Comparison of ENCODE assay signal across 22 cellular contexts in genomic region chr7:141544831-141545230, GRCh38.
"Had no signal": no experiment of that assay in that cellular context is flagged by ENCODE, and none has a peak within 500 bp of the region (broad histone marks: within the 10 kb centered on the region; RNA-seq: fewer than 3 reads in every experiment).

No MANE protein-coding gene starts in this region.

- H3K4me3 ChIP-seq: cardiac muscle cell, PC-9 had no signal

- H3K27ac Mint-ChIP-seq: activated B cell treated with CpG ODN at 0.5 μM for 24 hours; activated CD4-positive, alpha-beta memory T cell treated with anti-CD3 and anti-CD28 coated beads for 36 hours; activated CD4-positive, alpha-beta T cell treated with anti-CD3 and anti-CD28 coated beads, Interleukin-2, amount 10 ng/mL, durations not matched to agents 7 days and 5 days; activated naive CD4-positive, alpha-beta T cell treated with anti-CD3 and anti-CD28 coated beads, Interleukin-2, amount 50 U/mL, for 72 hours; T-helper 17 cell had no signal

- H3K27me3 ChIP-seq: brain microvascular endothelial cell, cardiac muscle cell had no signal

- DNase-seq: activated B cell treated with CpG ODN at 0.5 μM for 24 hours; activated CD4-positive, alpha-beta memory T cell treated with anti-CD3 and anti-CD28 coated beads for 36 hours; activated CD4-positive, alpha-beta T cell treated with anti-CD3 and anti-CD28 coated beads for 1 hour; activated CD4-positive, alpha-beta T cell treated with anti-CD3 and anti-CD28 coated beads, Interleukin-2, amount 10 ng/mL, durations not matched to agents 7 days and 5 days; activated CD8-positive, alpha-beta memory T cell treated with anti-CD3 and anti-CD28 coated beads for 24 hours; activated effector memory CD4-positive, alpha-beta T cell treated with anti-CD3 and anti-CD28 coated beads, Interleukin-2, amount 50 U/mL, for 16 hours; activated naive CD4-positive, alpha-beta T cell treated with Interleukin-2 at 50 U/mL for 16 hours; activated T-cell treated with anti-CD3 and anti-CD28 coated beads, Interleukin-2, amount 50 U/mL, for 4 hours; brain microvascular endothelial cell; MM.1S; NCI-H1105; NCI-H1436; NCI-H1694 treated with DMSO at 0.1 percent for 48 hours; NCI-H2081; NCI-H524; PC-9; SHP77 treated with DMSO at 0.1 percent for 48 hours; T-helper 17 cell; T-helper 9 cell had no signal

- H3K36me3 ChIP-seq: brain microvascular endothelial cell, cardiac muscle cell had no signal

- H3K27ac ChIP-seq: brain microvascular endothelial cell, cardiac muscle cell, PC-9 had no signal

- H3K9me3 Mint-ChIP-seq: activated B cell treated with CpG ODN at 0.5 μM for 24 hours; activated CD4-positive, alpha-beta memory T cell treated with anti-CD3 and anti-CD28 coated beads for 36 hours; activated CD4-positive, alpha-beta T cell treated with anti-CD3 and anti-CD28 coated beads, Interleukin-2, amount 10 ng/mL, durations not matched to agents 7 days and 5 days; activated naive CD4-positive, alpha-beta T cell treated with anti-CD3 and anti-CD28 coated beads, Interleukin-2, amount 50 U/mL, for 72 hours; activated T-cell treated with anti-CD3 and anti-CD28 coated beads, Interleukin-2, amount 50 U/mL, for 4 hours had no signal

- H3K4me3 Mint-ChIP-seq: activated B cell treated with CpG ODN at 0.5 μM for 24 hours; activated CD4-positive, alpha-beta memory T cell treated with anti-CD3 and anti-CD28 coated beads for 36 hours; activated CD4-positive, alpha-beta T cell treated with anti-CD3 and anti-CD28 coated beads, Interleukin-2, amount 10 ng/mL, durations not matched to agents 7 days and 5 days; activated T-cell treated with anti-CD3 and anti-CD28 coated beads, Interleukin-2, amount 50 U/mL, for 4 hours; T-helper 17 cell had no signal

- H3K4me1 Mint-ChIP-seq: activated CD4-positive, alpha-beta T cell treated with anti-CD3 and anti-CD28 coated beads, Interleukin-2, amount 10 ng/mL, durations not matched to agents 7 days and 5 days; T-helper 17 cell had no signal

- H3K36me3 Mint-ChIP-seq: activated CD4-positive, alpha-beta memory T cell treated with anti-CD3 and anti-CD28 coated beads for 36 hours; activated naive CD4-positive, alpha-beta T cell treated with anti-CD3 and anti-CD28 coated beads, Interleukin-2, amount 50 U/mL, for 72 hours had no signal

- ATAC-seq: activated naive CD4-positive, alpha-beta T cell treated with anti-CD3 and anti-CD28 coated beads, Interleukin-2, amount 50 U/mL, for 72 hours; activated T-cell treated with anti-CD3 and anti-CD28 coated beads, Interleukin-2, amount 50 U/mL, for 4 hours; T-helper 17 cell had no signal

- FAIRE-seq: colon had no signal

- H3K27me3 Mint-ChIP-seq: activated B cell treated with CpG ODN at 0.5 μM for 24 hours had no signal
